In the genomic region with DNA sequence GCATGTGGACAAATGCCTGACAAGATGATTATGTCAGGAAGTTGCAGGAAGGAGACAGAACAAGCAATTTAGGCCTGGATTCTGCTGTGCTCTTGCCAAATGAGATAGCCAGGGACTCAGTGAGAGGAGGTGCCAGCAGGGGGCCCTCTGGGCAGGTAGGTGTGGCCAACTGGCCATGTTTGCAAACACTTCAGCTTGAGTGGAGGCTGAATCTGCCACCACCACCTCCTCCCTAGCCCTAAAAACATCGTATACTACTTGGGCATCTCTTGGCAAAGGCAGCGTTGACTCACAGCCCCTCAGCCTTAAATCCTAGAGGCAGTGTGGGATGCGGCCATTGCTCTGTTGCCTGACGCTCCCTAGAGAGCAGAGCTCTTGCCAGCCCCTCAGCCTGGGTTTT, we compare ENCODE assay signal across 9 cellular contexts.
DNase-seq lines count a peak whose midpoint lies in the region; ATAC-seq and TF ChIP-seq lines count a peak whose summit lies in the region.
"Had no signal": no experiment of that assay in that cellular context is flagged by ENCODE, and none has a peak within 500 bp of the region (broad histone marks: within the 10 kb centered on the region; RNA-seq: fewer than 3 reads in every experiment).

No MANE protein-coding gene starts in this region.

- H3K4me1 ChIP-seq in heart left ventricle (peaks cover 0 to 10% (median 2%) of the 10 kb centered on the region in 12 donors), endodermal cell (ENCODE audit: control insufficient read depth, insufficient read depth, low read length) (no peaks in the 10 kb centered on the region), vagina (peaks cover 11% of the 10 kb centered on the region)

- H3K9me3 ChIP-seq in heart left ventricle (no peaks in the 10 kb centered on the region), endodermal cell (ENCODE audit: control insufficient read depth, low read length) (no peaks in the 10 kb centered on the region), vagina (no peaks in the 10 kb centered on the region)

- intact Hi-C loops in heart left ventricle (cut with DNase I), result no loop called here
- intact Hi-C loops in cardiac septum (cut with DNase I), result no loop called here
- intact Hi-C loops in vagina (cut with DNase I), result no loop called here
- intact Hi-C loops in CD14-positive monocyte (cut with micrococcal nuclease), result no loop called here

- no peak overlapping the region for H3K4me3 Mint-ChIP-seq in endodermal cell
- no peak overlapping the region for H3K4me3 Mint-ChIP-seq in CD14-positive monocyte
- no peak overlapping the region for H3K4me3 Mint-ChIP-seq in T-helper 2 cell treated with Interferon-gamma antibody and Interleukin-4, amounts not matched to agents 5 μg/mL and 100 μg/mL, for 36 hours
- H3K4me3 Mint-ChIP-seq: T-helper 1 cell treated with Interleukin-12 subunit alpha and Interleukin-12 subunit beta and Interleukin-4 antibody, amounts not matched to agents 30 μg/mL and 1 μg/mL, for 36 hours had no signal

- H3K9me3 Mint-ChIP-seq in endodermal cell (no peaks in the 10 kb centered on the region), CD14-positive monocyte (peaks cover 0 to 3% (median 0%) of the 10 kb centered on the region in 7 donors)
- H3K9me3 Mint-ChIP-seq in T-helper 2 cell treated with Interferon-gamma antibody and Interleukin-4, amounts not matched to agents 5 μg/mL and 100 μg/mL, for 36 hours, result no peaks in the 10 kb centered on the region

- H3K9ac ChIP-seq in endodermal cell (ENCODE audit: extremely low read depth, low read length, poor library complexity, severe bottlenecking), result no peak overlapping the region

- H3K4me1 Mint-ChIP-seq in endodermal cell (peaks cover 9% of the 10 kb centered on the region), CD14-positive monocyte (no peaks in the 10 kb centered on the region)
- H3K4me1 Mint-ChIP-seq in T-helper 2 cell treated with Interferon-gamma antibody and Interleukin-4, amounts not matched to agents 5 μg/mL and 100 μg/mL, for 36 hours (ENCODE audit: low read depth), result no peaks in the 10 kb centered on the region

- no peaks in the 10 kb centered on the region for H3K36me3 ChIP-seq in heart left ventricle
- H3K36me3 ChIP-seq in endodermal cell (ENCODE audit: control insufficient read depth, insufficient read depth, low read length), result no peaks in the 10 kb centered on the region
- H3K36me3 ChIP-seq in vagina, result no peaks in the 10 kb centered on the region

- H3K27ac Mint-ChIP-seq in endodermal cell (no peak overlapping the region), CD14-positive monocyte (no peak overlapping the region)
- H3K27ac Mint-ChIP-seq in T-helper 2 cell treated with Interferon-gamma antibody and Interleukin-4, amounts not matched to agents 5 μg/mL and 100 μg/mL, for 36 hours, result no peak overlapping the region
- H3K27ac Mint-ChIP-seq: T-helper 1 cell treated with Interleukin-12 subunit alpha and Interleukin-12 subunit beta and Interleukin-4 antibody, amounts not matched to agents 30 μg/mL and 1 μg/mL, for 36 hours had no signal

- H3K27me3 Mint-ChIP-seq in endodermal cell (ENCODE audit: insufficient read depth) (no peaks in the 10 kb centered on the region), CD14-positive monocyte (ENCODE audit: low read depth in 3 of 3) (peaks cover 0 to 4% (median 1%) of the 10 kb centered on the region in 3 donors)
- H3K27me3 Mint-ChIP-seq in T-helper 2 cell treated with Interferon-gamma antibody and Interleukin-4, amounts not matched to agents 5 μg/mL and 100 μg/mL, for 36 hours (ENCODE audit: low read depth), result no peaks in the 10 kb centered on the region

- no peak overlapping the region for H3K4me3 ChIP-seq in heart left ventricle
- H3K4me3 ChIP-seq in endodermal cell (ENCODE audit: low read length), result no peak overlapping the region
- H3K4me3 ChIP-seq in vagina, result no peak overlapping the region

- H3K36me3 Mint-ChIP-seq in endodermal cell (ENCODE audit: low read depth) (no peaks in the 10 kb centered on the region), CD14-positive monocyte (no peaks in the 10 kb centered on the region)
- H3K36me3 Mint-ChIP-seq in T-helper 2 cell treated with Interferon-gamma antibody and Interleukin-4, amounts not matched to agents 5 μg/mL and 100 μg/mL, for 36 hours (ENCODE audit: low read depth), result no peaks in the 10 kb centered on the region

- ATAC-seq in heart left ventricle, result peak in 3 of 4 donors; percentile 52 to 76 (median 57)
- ATAC-seq in HG03354 (IDR thresholded peaks at IDR 0.05; ENCODE audit: poor library complexity, severe bottlenecking, unreplicated experiment), result no peak

- TF ChIP-seq CTCF in heart left ventricle (IDR thresholded peaks at IDR 0.05), result peak in 5 of 12 donors; percentile 18 to 43 (median 36)
- peak; percentile 43 for TF ChIP-seq CTCF in endodermal cell (conservative IDR thresholded peaks at IDR 0.05)
- peak in 1 of 3 experiments; percentile 2 for TF ChIP-seq CTCF in vagina (IDR thresholded peaks at IDR 0.05)
- no peak for TF ChIP-seq CTCF in CD14-positive monocyte (IDR thresholded peaks at IDR 0.05)

- H3K27me3 ChIP-seq in heart left ventricle (no peaks in the 10 kb centered on the region), endodermal cell (ENCODE audit: control insufficient read depth, insufficient read depth, low read length, poor library complexity, severe bottlenecking) (no peaks in the 10 kb centered on the region), vagina (no peaks in the 10 kb centered on the region)

- H3K27ac ChIP-seq in heart left ventricle, result peak overlapping the region in 1 of 12 donors; percentile 19
- H3K27ac ChIP-seq in endodermal cell (ENCODE audit: low read depth, low read length), result no peak overlapping the region
- peak overlapping the region; percentile 54 for H3K27ac ChIP-seq in vagina

- peak in 3 of 5 donors; percentile 22 to 29 (median 25) for DNase-seq in heart left ventricle
- DNase-seq in cardiac septum (ENCODE audit: low spot score), result no peak
- DNase-seq in NCI-H345 treated with DMSO at 0.1 percent for 48 hours (lab: John Stamatoyannopoulos, UW; ENCODE audit: unreplicated experiment), result peak; percentile 53
- DNase-seq in endodermal cell, result peak; percentile 85
- DNase-seq in vagina (ENCODE audit: extremely low spot score in 2 of 2), result no peak
- DNase-seq in CD14-positive monocyte (ENCODE audit: low spot score), result no peak
- no peak for DNase-seq in T-helper 2 cell treated with Interferon-gamma antibody and Interleukin-4, amounts not matched to agents 5 μg/mL and 100 μg/mL, for 36 hours (ENCODE audit: low spot score)

- TF ChIP-seq POLR2A in heart left ventricle (IDR thresholded peaks at IDR 0.05), result no peak
- no peak for TF ChIP-seq POLR2A in vagina (IDR thresholded peaks at IDR 0.05)

- WGBS in heart left ventricle, 4 donors, result 73 to 90% (median 80%) methylated on average over 2 to 4 of the region's 4 CpGs
- 85 to 100% methylated on average over 2 to 4 of the region's 4 CpGs for WGBS in endodermal cell (ENCODE audit: insufficient coverage in 1 of 2, insufficient read length in 1 of 2), 2 experiments

Comparison
In these comparisons a context has a peak if more than half of its experiments do, and no peak if none do; other contexts are left out.
1. DNase-seq: peak in heart left ventricle (3 of 5), NCI-H345 treated with DMSO at 0.1 percent for 48 hours (single experiment) and endodermal cell (single experiment); none in cardiac septum (single experiment), vagina (0 of 2), CD14-positive monocyte (single experiment) and T-helper 2 cell treated with Interferon-gamma antibody and Interleukin-4, amounts not matched to agents 5 μg/mL and 100 μg/mL, for 36 hours (single experiment).